In genomic region chr1:190747643-190748186, GRCh38 we compare ENCODE assay signal across 34 cellular contexts.
DNase-seq lines count a peak whose midpoint lies in the region; ATAC-seq and TF ChIP-seq lines count a peak whose summit lies in the region.
"Had no signal": no experiment of that assay in that cellular context is flagged by ENCODE, and none has a peak within 500 bp of the region (broad histone marks: within the 10 kb centered on the region; RNA-seq: fewer than 3 reads in every experiment).

No MANE protein-coding gene starts in this region.

- CTCF ChIA-PET in IMR-90 (lab: Yijun Ruan, JAX) = no interaction called here

- BruUV-seq in IMR-90 (replicated peaks; lab: Mats Ljungman, UMichigan) = no TSS peak

- no peak for TF ChIP-seq CTCF in IMR-90 (conservative IDR thresholded peaks at IDR 0.05; ENCODE audit: low read depth, low read length)
- TF ChIP-seq CTCF in astrocyte of the cerebellum (IDR thresholded peaks at IDR 0.05; ENCODE audit: low read depth, low read length, missing control alignments) = no peak
- TF ChIP-seq CTCF in fibroblast of pulmonary artery (IDR thresholded peaks at IDR 0.05; ENCODE audit: low read length, missing control alignments) = no peak
- TF ChIP-seq CTCF in omental fat pad (IDR thresholded peaks at IDR 0.05) = no peak

- no peak overlapping the region for H3K14ac ChIP-seq in IMR-90 (replicated peaks; ENCODE audit: low read depth, low read length)

- intact Hi-C loops in IMR-90 (cut with micrococcal nuclease) = no loop called here
- intact Hi-C loops in activated CD4-positive, alpha-beta T cell treated with anti-CD3 and anti-CD28 coated beads, Interleukin-2, amount 10 ng/mL, durations not matched to agents 24 days and 14 days (cut with micrococcal nuclease) = no loop called here

- H3K4ac ChIP-seq in IMR-90 (ENCODE audit: low read depth, low read length) = no peak overlapping the region

- H3K36me3 ChIP-seq in IMR-90 (ENCODE audit: control insufficient read depth, insufficient read depth, low read length) = no peaks in the 10 kb centered on the region
- H3K36me3 ChIP-seq: BE2C, esophagus muscularis mucosa, neutrophil, prostate gland, sigmoid colon, WERI-Rb-1 had no signal

- in situ Hi-C loops in IMR-90 (cut with MboI; ENCODE audit: low sequenced_read_pairs) (no loop called here), astrocyte of the cerebellum (cut with HindIII; ENCODE audit: low sequenced_read_pairs) (no loop called here)

- no peak overlapping the region for H4K91ac ChIP-seq in IMR-90 (ENCODE audit: insufficient read depth, low read depth, low read length)

- no peak for TF ChIP-seq POLR2A in IMR-90 (IDR thresholded peaks at IDR 0.05; ENCODE audit: low read depth, low read length)

- no peak overlapping the region for H2BK5ac ChIP-seq in IMR-90 (ENCODE audit: low read depth, low read length, poor library complexity, severe bottlenecking)

- H2AK9ac ChIP-seq in IMR-90 (replicated peaks; ENCODE audit: low read depth, low read length, poor library complexity) = no peak overlapping the region

- no peak overlapping the region for H4K5ac ChIP-seq in IMR-90 (ENCODE audit: low read depth, low read length)

- H4K20me1 ChIP-seq in IMR-90 (ENCODE audit: insufficient read depth, low read length) = no peaks in the 10 kb centered on the region

- no peak overlapping the region; the same call in 1 of the 2 replicates for H3K27ac ChIP-seq in IMR-90 (ENCODE audit: insufficient read depth, low read length)
- H3K27ac ChIP-seq: esophagus muscularis mucosa, HL-60, neutrophil, prostate gland, sigmoid colon, WERI-Rb-1 had no signal

- H3K4me1 ChIP-seq in IMR-90 (ENCODE audit: control insufficient read depth, insufficient read depth, low read length) = peaks cover 2% of the 10 kb centered on the region; the same call in 1 of the 2 replicates
- H3K4me1 ChIP-seq: BE2C, prostate gland, sigmoid colon had no signal

- no peak overlapping the region for H2AFZ ChIP-seq in IMR-90 (replicated peaks; ENCODE audit: low read length, poor library complexity)

- no peak overlapping the region for H3K18ac ChIP-seq in IMR-90 (ENCODE audit: low read depth, low read length)

- H3K4me2 ChIP-seq in IMR-90 (ENCODE audit: low read depth, low read length) = 0 out of 2 replicates have a peak overlapping the region, but pooled peaks have one; percentile 63

- no peak overlapping the region for H4K8ac ChIP-seq in IMR-90 (ENCODE audit: low read depth in 2 of 2, low read length in 2 of 2)

- no peak overlapping the region for H2BK120ac ChIP-seq in IMR-90 (ENCODE audit: low read depth, low read length)

- H2BK15ac ChIP-seq in IMR-90 (ENCODE audit: low read depth, low read length) = no peak overlapping the region

- peak; percentile 78 for ATAC-seq in IMR-90 (ENCODE audit: low read depth)
- peak; percentile 41 for ATAC-seq in omental fat pad (ENCODE audit: low FRiP score)
- ATAC-seq in HG02981 (IDR thresholded peaks at IDR 0.05; ENCODE audit: unreplicated experiment) = no peak
- ATAC-seq in stimulated activated naive B cell treated with anti-CD40 and anti-IgM and Interleukin-4, amounts not matched to agents 10 μg/mL and 1 μg/mL and 100 μg/mL, for 72 hours (replicated peaks) = no peak
- ATAC-seq: CD8-positive, alpha-beta T cell; left lobe of liver had no signal

- H3K4me3 Mint-ChIP-seq in activated CD4-positive, alpha-beta T cell treated with anti-CD3 and anti-CD28 coated beads, Interleukin-2, amount 10 ng/mL, durations not matched to agents 24 days and 14 days = no peak overlapping the region
- no peak overlapping the region for H3K4me3 Mint-ChIP-seq in stimulated activated naive B cell treated with anti-CD40 and anti-IgM and Interleukin-4, amounts not matched to agents 10 μg/mL and 1 μg/mL and 100 μg/mL, for 72 hours
- H3K4me3 Mint-ChIP-seq: CD8-positive, alpha-beta T cell had no signal

- H3K36me3 Mint-ChIP-seq in activated CD4-positive, alpha-beta T cell treated with anti-CD3 and anti-CD28 coated beads, Interleukin-2, amount 10 ng/mL, durations not matched to agents 24 days and 14 days (ENCODE audit: low read depth) = no peaks in the 10 kb centered on the region
- H3K36me3 Mint-ChIP-seq in stimulated activated naive B cell treated with anti-CD40 and anti-IgM and Interleukin-4, amounts not matched to agents 10 μg/mL and 1 μg/mL and 100 μg/mL, for 72 hours = no peaks in the 10 kb centered on the region
- H3K36me3 Mint-ChIP-seq: CD8-positive, alpha-beta T cell had no signal

- DNase-seq in IMR-90 = peak; percentile 72
- peak; percentile 65 for DNase-seq in astrocyte of the cerebellum (ENCODE audit: low read depth)
- DNase-seq in fibroblast of pulmonary artery (ENCODE audit: low read depth) = peak; percentile 80
- no peak for DNase-seq in omental fat pad (ENCODE audit: low spot score)
- no peak for DNase-seq in D341Med (ENCODE audit: low spot score)
- no peak for DNase-seq in activated CD4-positive, alpha-beta T cell treated with anti-CD3 and anti-CD28 coated beads, Interleukin-2, amount 10 ng/mL, durations not matched to agents 24 days and 14 days
- DNase-seq in stimulated activated naive B cell treated with anti-CD40 and anti-IgM and Interleukin-4, amounts not matched to agents 10 μg/mL and 1 μg/mL and 100 μg/mL, for 72 hours = no peak
- DNase-seq: ACHN; activated CD4-positive, alpha-beta T cell treated with anti-CD3 and anti-CD28 coated beads for 4 hours; activated naive CD4-positive, alpha-beta T cell treated with anti-CD3 and anti-CD28 coated beads, Interleukin-2, amount 50 U/mL, for 16 hours; activated T-cell treated with anti-CD3 and anti-CD28 coated beads for 4 hours; BE2C; CD8-positive, alpha-beta T cell; central memory CD4-positive, alpha-beta T cell; dermis blood vessel endothelial cell; DMS 273 treated with DMSO at 0.1 percent for 48 hours; hypothalamus; mesendoderm; NCI-H1417 treated with DMSO at 0.1 percent for 48 hours; NCI-H2081 treated with DMSO at 0.1 percent for 48 hours; NCI-H345; SHP77; sigmoid colon; stimulated activated CD4-positive, alpha-beta T cell treated with anti-CD3 and anti-CD28 coated beads, Interleukin-4, amount 100 ng/mL, for 1 hour; SW 1271; trophoblast cell; WERI-Rb-1 had no signal

- H3K27me3 ChIP-seq in IMR-90 (ENCODE audit: control insufficient read depth, insufficient read depth, low read length) = no peaks in the 10 kb centered on the region
- H3K27me3 ChIP-seq: BE2C, esophagus muscularis mucosa, neutrophil, sigmoid colon had no signal

- H3K9me1 ChIP-seq in IMR-90 (ENCODE audit: insufficient read depth, low read length) = no peaks in the 10 kb centered on the region

- H3K23ac ChIP-seq in IMR-90 (ENCODE audit: low read depth, low read length) = no peak overlapping the region

- no peak overlapping the region for H3K9ac ChIP-seq in IMR-90 (ENCODE audit: low read depth, low read length)

- no peaks in the 10 kb centered on the region for H3K9me3 ChIP-seq in IMR-90 (ENCODE audit: control insufficient read depth, insufficient read depth, low read length)
- H3K9me3 ChIP-seq: BE2C, esophagus muscularis mucosa, neutrophil, prostate gland, sigmoid colon had no signal

- H3K9me3 Mint-ChIP-seq in activated CD4-positive, alpha-beta T cell treated with anti-CD3 and anti-CD28 coated beads, Interleukin-2, amount 10 ng/mL, durations not matched to agents 24 days and 14 days = no peaks in the 10 kb centered on the region
- H3K9me3 Mint-ChIP-seq in stimulated activated naive B cell treated with anti-CD40 and anti-IgM and Interleukin-4, amounts not matched to agents 10 μg/mL and 1 μg/mL and 100 μg/mL, for 72 hours = peaks cover 0 to 1% of the 10 kb centered on the region in 2 donors

- no peaks in the 10 kb centered on the region for H3K27me3 Mint-ChIP-seq in activated CD4-positive, alpha-beta T cell treated with anti-CD3 and anti-CD28 coated beads, Interleukin-2, amount 10 ng/mL, durations not matched to agents 24 days and 14 days
- no peaks in the 10 kb centered on the region for H3K27me3 Mint-ChIP-seq in stimulated activated naive B cell treated with anti-CD40 and anti-IgM and Interleukin-4, amounts not matched to agents 10 μg/mL and 1 μg/mL and 100 μg/mL, for 72 hours

- H3K79me1 ChIP-seq in IMR-90 (ENCODE audit: low read depth in 1 of 2, low read length in 2 of 2) = no peaks in the 10 kb centered on the region

- no peak overlapping the region for H2BK20ac ChIP-seq in IMR-90 (ENCODE audit: low read depth, low read length)

- no peaks in the 10 kb centered on the region for H3K4me1 Mint-ChIP-seq in activated CD4-positive, alpha-beta T cell treated with anti-CD3 and anti-CD28 coated beads, Interleukin-2, amount 10 ng/mL, durations not matched to agents 24 days and 14 days
- H3K4me1 Mint-ChIP-seq in stimulated activated naive B cell treated with anti-CD40 and anti-IgM and Interleukin-4, amounts not matched to agents 10 μg/mL and 1 μg/mL and 100 μg/mL, for 72 hours = no peaks in the 10 kb centered on the region

- dilution Hi-C loops in IMR-90 (cut with HindIII; ENCODE audit: low sequenced_read_pairs, unreplicated experiment) = no loop called here

- no peak overlapping the region for H3K4me3 ChIP-seq in IMR-90 (ENCODE audit: insufficient read depth, low read depth, low read length)
- no peak overlapping the region for H3K4me3 ChIP-seq in astrocyte of the cerebellum (ENCODE audit: low read depth, low read length)
- no peak overlapping the region for H3K4me3 ChIP-seq in fibroblast of pulmonary artery (replicated peaks; ENCODE audit: low read depth, low read length)
- H3K4me3 ChIP-seq: esophagus muscularis mucosa, prostate gland, sigmoid colon had no signal

- no peak for TF ChIP-seq RAD21 in IMR-90 (IDR thresholded peaks at IDR 0.05; ENCODE audit: low read length)

- POLR2A ChIA-PET in IMR-90 (lab: Charles Lee; ENCODE audit: unreplicated experiment) = no interaction called here

- H3K27ac Mint-ChIP-seq in activated CD4-positive, alpha-beta T cell treated with anti-CD3 and anti-CD28 coated beads, Interleukin-2, amount 10 ng/mL, durations not matched to agents 24 days and 14 days = no peak overlapping the region
- no peak overlapping the region for H3K27ac Mint-ChIP-seq in stimulated activated naive B cell treated with anti-CD40 and anti-IgM and Interleukin-4, amounts not matched to agents 10 μg/mL and 1 μg/mL and 100 μg/mL, for 72 hours
- H3K27ac Mint-ChIP-seq: activated T-helper 2 cell treated with anti-CD3 and anti-CD28 coated beads, Interferon-gamma antibody, Interleukin-2, Interleukin-4, amounts not matched to agents 10 μg/mL and 5 μg/mL and 100 μg/mL, durations not matched to agents 14 hours and 24 hours and 36 hours; CD8-positive, alpha-beta T cell had no signal

- H2AK5ac ChIP-seq in IMR-90 (ENCODE audit: low read depth, low read length) = no peak overlapping the region

- no peak overlapping the region for H3K56ac ChIP-seq in IMR-90 (ENCODE audit: extremely low read depth, insufficient read depth, low read length)

TF ChIP-seq in IMR-90, 13 proteins besides CTCF, POLR2A, EP300 and RAD21 (continues in another document):
- TF ChIP-seq NFE2L2 (IDR thresholded peaks at IDR 0.05; ENCODE audit: low read depth, low read length) (no peak), MAZ (IDR thresholded peaks at IDR 0.05; ENCODE audit: borderline replicate concordance, low read depth, low read length) (no peak), MAFK (IDR thresholded peaks at IDR 0.05; ENCODE audit: low read depth, low read length) (no peak), MXI1 (IDR thresholded peaks at IDR 0.05; ENCODE audit: borderline replicate concordance, low read depth, low read length) (no peak), RFX5 (IDR thresholded peaks at IDR 0.05; ENCODE audit: low read depth, low read length) (no peak), FOS (IDR thresholded peaks at IDR 0.05; ENCODE audit: low read depth, low read length) (no peak)

Comparison
In these comparisons a context has a peak if more than half of its experiments do, and no peak if none do; other contexts are left out.
1. ATAC-seq: peak in IMR-90 (single experiment) and omental fat pad (single experiment); none in HG02981 (single experiment) and stimulated activated naive B cell treated with anti-CD40 and anti-IgM and Interleukin-4, amounts not matched to agents 10 μg/mL and 1 μg/mL and 100 μg/mL, for 72 hours (0 of 2).
2. DNase-seq: peak in IMR-90 (single experiment), astrocyte of the cerebellum (single experiment) and fibroblast of pulmonary artery (single experiment); none in omental fat pad (single experiment), D341Med (single experiment), activated CD4-positive, alpha-beta T cell treated with anti-CD3 and anti-CD28 coated beads, Interleukin-2, amount 10 ng/mL, durations not matched to agents 24 days and 14 days (single experiment) and stimulated activated naive B cell treated with anti-CD40 and anti-IgM and Interleukin-4, amounts not matched to agents 10 μg/mL and 1 μg/mL and 100 μg/mL, for 72 hours (single experiment).